In genomic region chr2:113370478-113371091, GRCh38 we compare ENCODE assay signal across 8 cellular contexts.
DNase-seq lines count a peak whose midpoint lies in the region; ATAC-seq and TF ChIP-seq lines count a peak whose summit lies in the region.

No MANE protein-coding gene starts in this region.

- intact Hi-C loops in testis (cut with DNase I; ENCODE audit: low total_unique reads) = no loop called here

- no peak overlapping the region for H3K27ac Mint-ChIP-seq in nephron progenitor cell

- no peak overlapping the region for H3K4me3 Mint-ChIP-seq in nephron progenitor cell

- 32 to 40% methylated on average over 9 of the region's 9 CpGs for WGBS in testis, 2 donors

- H3K36me3 Mint-ChIP-seq in nephron progenitor cell (ENCODE audit: low read depth) = no peaks in the 10 kb centered on the region

- H3K27me3 ChIP-seq in testis = no peaks in the 10 kb centered on the region

- H3K27me3 Mint-ChIP-seq in nephron progenitor cell (ENCODE audit: low read depth, poor library complexity) = peaks cover 35% of the 10 kb centered on the region

- no peaks in the 10 kb centered on the region for H3K9me3 ChIP-seq in testis

- peaks cover 30% of the 10 kb centered on the region for H3K4me1 Mint-ChIP-seq in nephron progenitor cell

- no peaks in the 10 kb centered on the region for H3K36me3 ChIP-seq in testis (ENCODE audit: low read depth, missing control alignments)

- no peak for ATAC-seq in GM19467 (IDR thresholded peaks at IDR 0.05; ENCODE audit: unreplicated experiment)

- H3K27ac ChIP-seq in testis = no peak overlapping the region

- H3K9me3 Mint-ChIP-seq in nephron progenitor cell = peaks cover 9% of the 10 kb centered on the region

- TF ChIP-seq CTCF in epithelial cell of proximal tubule (conservative IDR thresholded peaks at IDR 0.05; ENCODE audit: low read depth, low read length) = peak; percentile 70
- peak; percentile 74 for TF ChIP-seq CTCF in nephron progenitor cell (IDR thresholded peaks at IDR 0.05)
- peak; percentile 50 to 77 (median 70) for TF ChIP-seq CTCF in testis (IDR thresholded peaks at IDR 0.05)

- peak; percentile 48 for DNase-seq in GM04504 (ENCODE audit: low read depth)
- peak; percentile 44 for DNase-seq in HPDE6-E6E7 (ENCODE audit: extremely low spot score)
- DNase-seq in activated CD8-positive, alpha-beta memory T cell treated with anti-CD3 and anti-CD28 coated beads for 1 hour (ENCODE audit: extremely low read depth in 1 of 2, low read depth in 1 of 2) = peak; percentile 34 to 39
- peak; percentile 81 for DNase-seq in epithelial cell of proximal tubule (ENCODE audit: low read depth)
- peak; percentile 67 for DNase-seq in nephron progenitor cell
- DNase-seq in testis = peak; percentile 76
- no peak for DNase-seq in NCI-H187 (lab: John Stamatoyannopoulos, UW)

- no peak for TF ChIP-seq POLR2A in testis (IDR thresholded peaks at IDR 0.05)

- H3K4me3 ChIP-seq in epithelial cell of proximal tubule (ENCODE audit: low read depth, low read length) (no peak overlapping the region), testis (no peak overlapping the region)

- no peaks in the 10 kb centered on the region for H3K4me1 ChIP-seq in testis

Comparison
In these comparisons a context has a peak if more than half of its experiments do, and no peak if none do; other contexts are left out.
1. DNase-seq: peak in GM04504 (single experiment), HPDE6-E6E7 (single experiment), activated CD8-positive, alpha-beta memory T cell treated with anti-CD3 and anti-CD28 coated beads for 1 hour (2 of 2), epithelial cell of proximal tubule (single experiment), nephron progenitor cell (single experiment) and testis (single experiment); none in NCI-H187 (0 of 2).
2. Peak in every context shown above with its lines, with median percentiles within 50 percentile points of each other: CTCF ChIP-seq.